In genomic region chr3:4953119-4953518, GRCh38 we compare ENCODE assay signal across 19 cellular contexts.
"Had no signal": no experiment of that assay in that cellular context is flagged by ENCODE, and none has a peak within 500 bp of the region (broad histone marks: within the 10 kb centered on the region; RNA-seq: fewer than 3 reads in every experiment).

No MANE protein-coding gene starts in this region.

- H3K36me3 ChIP-seq: cardiac muscle cell, tibial nerve had no signal

- ATAC-seq: activated T-cell treated with anti-CD3 and anti-CD28 coated beads, Interleukin-2, amount 50 U/mL, for 72 hours; naive thymus-derived CD4-positive, alpha-beta T cell; stimulated activated naive B cell treated with anti-CD40 and anti-IgM and Interleukin-4, amounts not matched to agents 10 μg/mL and 1 μg/mL and 100 μg/mL, for 72 hours had no signal

- DNase-seq: activated B cell treated with CpG ODN at 0.5 μM for 24 hours; activated CD4-positive, alpha-beta T cell treated with anti-CD3 and anti-CD28 coated beads, Interleukin-2, amount 10 ng/mL, durations not matched to agents 7 days and 5 days; activated CD8-positive, alpha-beta memory T cell treated with anti-CD3 and anti-CD28 coated beads, Interleukin-2, amount 50 U/mL, for 48 hours; activated gamma-delta T cell; activated naive CD8-positive, alpha-beta T cell treated with anti-CD3 and anti-CD28 coated beads, Interleukin-2, amount 10 ng/mL, durations not matched to agents 7 days and 5 days; activated T-cell treated with anti-CD3 and anti-CD28 coated beads, Interleukin-2, amount 50 U/mL, for 72 hours; anterior cingulate cortex; dorsolateral prefrontal cortex; endodermal cell; islet precursor cell; naive thymus-derived CD4-positive, alpha-beta T cell; retina; stimulated activated CD4-positive, alpha-beta T cell treated with anti-CD3 and anti-CD28 coated beads, Interleukin-15, amount 100 ng/mL, for 24 hours; stimulated activated CD4-positive, alpha-beta T cell treated with anti-CD3 and anti-CD28 coated beads, Interleukin-4, amount 100 ng/mL, for 1 hour; stimulated activated naive B cell treated with anti-CD40 and anti-IgM and Interleukin-4, amounts not matched to agents 10 μg/mL and 1 μg/mL and 100 μg/mL, for 72 hours; substantia nigra had no signal

- H3K4me3 ChIP-seq: cardiac muscle cell, dorsolateral prefrontal cortex, skin epidermis, tibial nerve had no signal

- H3K27ac ChIP-seq: cardiac muscle cell, dorsolateral prefrontal cortex, skin epidermis, tibial nerve had no signal

- H3K9me3 ChIP-seq: tibial nerve had no signal

- H3K27me3 ChIP-seq: cardiac muscle cell, dorsolateral prefrontal cortex, tibial nerve had no signal
